In the genomic region with DNA sequence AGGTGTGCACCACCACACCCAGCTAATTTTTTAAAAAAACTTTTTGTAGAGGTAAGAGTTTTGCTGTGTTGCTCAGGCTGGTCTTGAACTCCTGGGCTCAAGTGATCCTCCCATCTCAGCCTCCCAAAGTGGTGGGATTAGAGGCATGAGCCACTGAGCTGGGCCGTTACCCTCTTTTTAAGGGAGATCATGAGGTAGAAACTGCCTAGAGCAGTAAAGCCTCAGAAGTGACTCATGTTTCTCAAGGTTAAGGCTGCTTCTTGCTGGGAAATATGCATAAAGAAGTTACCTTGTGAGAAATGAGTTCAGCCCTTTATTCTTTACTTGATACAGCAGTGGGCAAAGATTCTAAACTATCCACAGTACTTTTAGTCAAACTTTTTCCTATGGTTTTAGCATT, we compare ENCODE assay signal across 14 cellular contexts. TPM values are rescaled to one million over a fixed set of nuclear protein-coding genes. Genes with fewer than 3 reads are reported as not detected.
DNase-seq lines count a peak whose midpoint lies in the region; ATAC-seq and TF ChIP-seq lines count a peak whose summit lies in the region.
"Had no signal": no experiment of that assay in that cellular context is flagged by ENCODE, and none has a peak within 500 bp of the region (broad histone marks: within the 10 kb centered on the region; RNA-seq: fewer than 3 reads in every experiment).

No MANE protein-coding gene starts in this region.

- H3K4me1 Mint-ChIP-seq in stimulated activated naive CD8-positive, alpha-beta T cell treated with anti-CD3 and anti-CD28 coated beads, Interleukin-15, Interleukin-2, amounts not matched to agents 100 ng/mL and 50 ng/mL, for 24 hours (ENCODE audit: low read depth) = peaks cover 96% of the 10 kb centered on the region

- H3K36me3 Mint-ChIP-seq in activated naive CD4-positive, alpha-beta T cell treated with anti-CD3 and anti-CD28 coated beads, Interleukin-2, amount 50 U/mL, for 72 hours = peaks cover 0 to 26% of the 10 kb centered on the region in 2 donors
- peaks cover 19% of the 10 kb centered on the region for H3K36me3 Mint-ChIP-seq in stimulated activated naive CD8-positive, alpha-beta T cell treated with anti-CD3 and anti-CD28 coated beads, Interleukin-15, Interleukin-2, amounts not matched to agents 100 ng/mL and 50 ng/mL, for 24 hours (ENCODE audit: low read depth)
- H3K36me3 Mint-ChIP-seq: type B pancreatic cell had no signal

- H3K9me3 ChIP-seq in WERI-Rb-1 (ENCODE audit: severe bottlenecking) (no peaks in the 10 kb centered on the region), colonic mucosa (no peaks in the 10 kb centered on the region)
- H3K9me3 ChIP-seq: right atrium auricular region had no signal

- H3K4me1 ChIP-seq in colonic mucosa = peaks cover 18% of the 10 kb centered on the region

- H3K27ac ChIP-seq in WERI-Rb-1 = peak overlapping the region; percentile 49
- no peak overlapping the region for H3K27ac ChIP-seq in colonic mucosa
- H3K27ac ChIP-seq: right atrium auricular region had no signal

- no peaks in the 10 kb centered on the region for H3K27me3 ChIP-seq in WERI-Rb-1 (ENCODE audit: insufficient read depth, low read depth, severe bottlenecking)
- H3K27me3 ChIP-seq in colonic mucosa = no peaks in the 10 kb centered on the region
- H3K27me3 ChIP-seq: dorsolateral prefrontal cortex, right atrium auricular region had no signal

- no peaks in the 10 kb centered on the region for H3K9me3 Mint-ChIP-seq in activated naive CD4-positive, alpha-beta T cell treated with anti-CD3 and anti-CD28 coated beads, Interleukin-2, amount 50 U/mL, for 72 hours
- H3K9me3 Mint-ChIP-seq in stimulated activated naive CD8-positive, alpha-beta T cell treated with anti-CD3 and anti-CD28 coated beads, Interleukin-15, Interleukin-2, amounts not matched to agents 100 ng/mL and 50 ng/mL, for 24 hours = no peaks in the 10 kb centered on the region
- H3K9me3 Mint-ChIP-seq: activated T-helper 1 cell treated with anti-CD3 and anti-CD28 coated beads, Interleukin-12 subunit alpha, Interleukin-12 subunit beta, Interleukin-2, Interleukin-4 antibody, amounts not matched to agents 30 ng/mL and 10 ng/mL and 1 ng/mL, durations not matched to agents 14 hours and 24 hours and 36 hours; type B pancreatic cell had no signal

- peak overlapping the region; percentile 27 for H3K4me3 Mint-ChIP-seq in stimulated activated naive CD8-positive, alpha-beta T cell treated with anti-CD3 and anti-CD28 coated beads, Interleukin-15, Interleukin-2, amounts not matched to agents 100 ng/mL and 50 ng/mL, for 24 hours
- H3K4me3 Mint-ChIP-seq: activated T-helper 1 cell treated with anti-CD3 and anti-CD28 coated beads, Interleukin-12 subunit alpha, Interleukin-12 subunit beta, Interleukin-2, Interleukin-4 antibody, amounts not matched to agents 30 ng/mL and 10 ng/mL and 1 ng/mL, durations not matched to agents 14 hours and 24 hours and 36 hours; type B pancreatic cell had no signal

- H3K27me3 Mint-ChIP-seq in stimulated activated naive CD8-positive, alpha-beta T cell treated with anti-CD3 and anti-CD28 coated beads, Interleukin-15, Interleukin-2, amounts not matched to agents 100 ng/mL and 50 ng/mL, for 24 hours = no peaks in the 10 kb centered on the region
- H3K27me3 Mint-ChIP-seq: type B pancreatic cell had no signal

- ATAC-seq in activated naive CD4-positive, alpha-beta T cell treated with anti-CD3 and anti-CD28 coated beads, Interleukin-2, amount 50 U/mL, for 72 hours = peak; percentile 71 to 84

- no peak for DNase-seq in activated naive CD4-positive, alpha-beta T cell treated with anti-CD3 and anti-CD28 coated beads, Interleukin-2, amount 50 U/mL, for 72 hours (ENCODE audit: low spot score in 2 of 2)
- no peak for DNase-seq in activated naive CD4-positive, alpha-beta T cell (lab: John Stamatoyannopoulos, UW)
- DNase-seq in WERI-Rb-1 (no peak), fibroblast of pulmonary artery (ENCODE audit: low read depth) (peak; percentile 27), C1 segment of cervical spinal cord (lab: John Stamatoyannopoulos, UW) (no peak), colonic mucosa (no peak), midbrain (lab: John Stamatoyannopoulos, UW) (no peak)
- DNase-seq: AML-193, dorsolateral prefrontal cortex, NCI-H1417 treated with DMSO at 0.1 percent for 48 hours had no signal

- H3K36me3 ChIP-seq in WERI-Rb-1 (no peaks in the 10 kb centered on the region), colonic mucosa (no peaks in the 10 kb centered on the region)
- H3K36me3 ChIP-seq: right atrium auricular region had no signal

- intact Hi-C loops in colonic mucosa (cut with DNase I) = no loop called here

- H3K27ac Mint-ChIP-seq in activated naive CD4-positive, alpha-beta T cell treated with anti-CD3 and anti-CD28 coated beads, Interleukin-2, amount 50 U/mL, for 72 hours = peak overlapping the region; percentile 80 to 85
- peak overlapping the region; percentile 38 for H3K27ac Mint-ChIP-seq in stimulated activated naive CD8-positive, alpha-beta T cell treated with anti-CD3 and anti-CD28 coated beads, Interleukin-15, Interleukin-2, amounts not matched to agents 100 ng/mL and 50 ng/mL, for 24 hours
- H3K27ac Mint-ChIP-seq: type B pancreatic cell had no signal

- H3K4me3 ChIP-seq in WERI-Rb-1 (ENCODE audit: low read depth, low read length) = no peak overlapping the region
- H3K4me3 ChIP-seq in fibroblast of pulmonary artery (replicated peaks; ENCODE audit: low read depth, low read length) = no peak overlapping the region
- no peak overlapping the region for H3K4me3 ChIP-seq in colonic mucosa
- H3K4me3 ChIP-seq: dorsolateral prefrontal cortex, right atrium auricular region had no signal

- H3K9ac ChIP-seq in colonic mucosa (ENCODE audit: low read depth in 2 of 2, low read length in 2 of 2) = no peak overlapping the region

- TF ChIP-seq CTCF in WERI-Rb-1 (IDR thresholded peaks at IDR 0.05; ENCODE audit: low read depth, low read length) = no peak
- TF ChIP-seq CTCF in fibroblast of pulmonary artery (IDR thresholded peaks at IDR 0.05; ENCODE audit: low read length, missing control alignments) = no peak
- TF ChIP-seq CTCF in colonic mucosa (IDR thresholded peaks at IDR 0.05) = no peak

RNA-seq across cellular contexts. Expression of gene GRB2, which starts 38.2 kb away (rescaled TPM):
- 100 to 1,000 TPM; 163 to 180 TPM for total RNA-seq in activated naive CD4-positive, alpha-beta T cell treated with anti-CD3 and anti-CD28 coated beads, Interleukin-2, amount 50 U/mL, for 72 hours
- 100 to 1,000 TPM; 117 to 126 TPM for total RNA-seq in colonic mucosa
